9 cellular contexts compared by ENCODE assay signal in genomic region chr5:181248277-181248676, GRCh38. TPM values are rescaled to one million over a fixed set of nuclear protein-coding genes. Genes with fewer than 3 reads are reported as not detected.
A peak's percentile ranks its signal among the peaks of the same experiment; 100 is the strongest.
DNase-seq lines count a peak whose midpoint lies in the region; ATAC-seq lines count a peak whose summit lies in the region.
"Had no signal": no experiment of that assay in that cellular context is flagged by ENCODE, and none has a peak within 500 bp of the region (broad histone marks: within the 10 kb centered on the region; RNA-seq: fewer than 3 reads in every experiment).

No MANE protein-coding gene starts in this region.

- H3K27me3 ChIP-seq in adipocyte (replicated peaks; ENCODE audit: control insufficient read depth, insufficient read depth, low read length) (no peaks in the 10 kb centered on the region), layer of hippocampus (ENCODE audit: control insufficient read depth, insufficient read depth, low read length) (no peaks in the 10 kb centered on the region)

- H3K4me1 Mint-ChIP-seq in T-helper 2 cell treated with Interferon-gamma antibody and Interleukin-4, amounts not matched to agents 5 μg/mL and 100 μg/mL, for 36 hours (ENCODE audit: low read depth): peaks cover 49% of the 10 kb centered on the region

- H3K9me3 ChIP-seq in adipocyte (ENCODE audit: control insufficient read depth, low read length): no peaks in the 10 kb centered on the region

- H3K36me3 Mint-ChIP-seq in T-helper 2 cell treated with Interferon-gamma antibody and Interleukin-4, amounts not matched to agents 5 μg/mL and 100 μg/mL, for 36 hours (ENCODE audit: low read depth): peaks cover 32% of the 10 kb centered on the region

- peaks cover 59% of the 10 kb centered on the region for H3K4me1 ChIP-seq in adipocyte (ENCODE audit: control insufficient read depth, insufficient read depth, low read length)

- peak overlapping the region; percentile 98 for H3K4me3 ChIP-seq in adipocyte (ENCODE audit: low read length)

- no peaks in the 10 kb centered on the region for H3K27me3 Mint-ChIP-seq in T-helper 2 cell treated with Interferon-gamma antibody and Interleukin-4, amounts not matched to agents 5 μg/mL and 100 μg/mL, for 36 hours (ENCODE audit: low read depth)

- H3K9me3 Mint-ChIP-seq in T-helper 2 cell treated with Interferon-gamma antibody and Interleukin-4, amounts not matched to agents 5 μg/mL and 100 μg/mL, for 36 hours: no peaks in the 10 kb centered on the region

- peaks cover 18% of the 10 kb centered on the region for H3K36me3 ChIP-seq in adipocyte (ENCODE audit: control insufficient read depth, insufficient read depth, low read length, severe bottlenecking)

- H3K9ac ChIP-seq in adipocyte (ENCODE audit: low read length): peak overlapping the region; percentile 99

- no peak for DNase-seq in T-helper 2 cell treated with Interferon-gamma antibody and Interleukin-4, amounts not matched to agents 5 μg/mL and 100 μg/mL, for 36 hours (ENCODE audit: low spot score)
- DNase-seq in T-helper 2 cell (no peak), adipocyte (ENCODE audit: low read depth) (no peak), SK-N-DZ (ENCODE audit: low spot score) (no peak)
- DNase-seq in activated effector memory CD4-positive, alpha-beta T cell treated with anti-CD3 and anti-CD28 coated beads, Interleukin-2, amount 50 U/mL, for 16 hours: no peak
- DNase-seq: AML-193 had no signal

- peak overlapping the region; percentile 95 for H3K27ac Mint-ChIP-seq in T-helper 2 cell treated with Interferon-gamma antibody and Interleukin-4, amounts not matched to agents 5 μg/mL and 100 μg/mL, for 36 hours

- H3K4me3 Mint-ChIP-seq in T-helper 2 cell treated with Interferon-gamma antibody and Interleukin-4, amounts not matched to agents 5 μg/mL and 100 μg/mL, for 36 hours: peak overlapping the region; percentile 89

- ATAC-seq in HG03520 (IDR thresholded peaks at IDR 0.05; ENCODE audit: unreplicated experiment): no peak

- H3K27ac ChIP-seq in layer of hippocampus (ENCODE audit: low read depth, low read length): peak overlapping the region; percentile 19
- peak overlapping the region; percentile 17 for H3K27ac ChIP-seq in temporal lobe (ENCODE audit: low read depth, low read length)

RNA-seq across cellular contexts. Expression of gene RACK1, which starts 4.6 kb away (rescaled TPM):
- 1,272 TPM for total RNA-seq in temporal lobe
- polyA plus RNA-seq in SK-N-DZ (2014; cell fraction: cytosol; rRNA removed): 4,590 and 4,863 TPM in 2 replicates
- 2,745 and 2,800 TPM in 2 replicates for polyA plus RNA-seq in SK-N-DZ (2014; cell fraction: nucleus; rRNA removed)

RNA-seq across cellular contexts. Expression of gene TRIM52, which starts 12.7 kb away (rescaled TPM):
- 9.8 TPM for total RNA-seq in temporal lobe
- 18.3 TPM in 2 replicates for polyA plus RNA-seq in SK-N-DZ (2014; cell fraction: cytosol; rRNA removed)
- polyA plus RNA-seq in SK-N-DZ (2014; cell fraction: nucleus; rRNA removed): 31.7 and 40.4 TPM in 2 replicates

RNA-seq across cellular contexts. Expression of gene TRIM41, which starts 25.2 kb away (rescaled TPM):
- total RNA-seq in temporal lobe: 10.3 TPM
- polyA plus RNA-seq in SK-N-DZ (2014; cell fraction: cytosol; rRNA removed): 12.7 and 19.2 TPM in 2 replicates
- polyA plus RNA-seq in SK-N-DZ (2014; cell fraction: nucleus; rRNA removed): 56.8 and 82.1 TPM in 2 replicates

RNA-seq across cellular contexts. Expression of gene TRIM7, which starts 43.3 kb away (rescaled TPM):
- total RNA-seq in temporal lobe: 1.7 TPM
- 0.17 and 1.8 TPM in 2 replicates for polyA plus RNA-seq in SK-N-DZ (2014; cell fraction: cytosol; rRNA removed)
- polyA plus RNA-seq in SK-N-DZ (2014; cell fraction: nucleus; rRNA removed): 2.4 and 4.4 TPM in 2 replicates
